ENCODE assay signal across 8 cellular contexts in the genomic region with DNA sequence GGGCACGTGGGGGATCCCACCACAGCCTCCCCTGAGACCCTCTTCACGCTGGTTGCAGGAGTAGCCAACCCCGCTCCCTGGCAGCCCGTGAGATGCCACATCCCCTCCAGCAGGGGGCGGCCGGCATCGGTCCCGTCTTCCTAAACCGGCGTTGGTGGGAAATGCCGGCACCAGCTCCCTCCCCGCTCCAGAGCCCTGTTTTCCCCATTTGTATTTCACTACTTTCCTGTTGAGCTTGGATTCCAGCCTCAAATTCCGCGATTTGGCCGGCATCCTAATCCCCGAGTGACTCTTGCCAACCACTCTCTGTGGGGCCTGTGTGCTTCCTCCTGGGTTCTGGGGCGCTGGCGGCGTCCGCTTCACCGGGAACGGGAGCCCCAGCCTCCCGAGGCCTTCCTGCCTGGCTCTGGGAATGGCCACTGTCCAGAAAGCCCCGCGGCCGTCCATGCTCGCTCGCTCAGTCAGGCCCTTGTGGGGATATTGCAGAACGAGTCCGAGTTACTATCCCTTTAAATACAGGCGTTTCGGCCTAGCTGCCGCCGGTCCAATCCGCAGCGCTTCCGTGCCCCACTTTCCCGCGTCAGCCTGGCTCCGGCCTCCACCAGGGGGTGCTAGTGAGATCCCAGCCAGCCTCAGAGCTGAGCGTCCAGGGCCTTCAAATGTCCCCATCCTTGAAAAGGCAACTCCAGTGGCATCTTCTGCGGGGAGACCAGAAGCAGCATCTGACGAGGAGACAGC. TPM values are rescaled to one million over a fixed set of nuclear protein-coding genes. Genes with fewer than 3 reads are reported as not detected.
DNase-seq lines count a peak whose midpoint lies in the region; ATAC-seq and TF ChIP-seq lines count a peak whose summit lies in the region.

No MANE protein-coding gene starts in this region.

- DNase-seq in SJCRH30 = peak; percentile 86 to 94
- peak; percentile 89 for DNase-seq in activated naive CD4-positive, alpha-beta T cell treated with Interleukin-2 at 50 U/mL for 16 hours
- peak; percentile 83 for DNase-seq in foreskin melanocyte
- peak; percentile 85 for DNase-seq in neuronal stem cell (ENCODE audit: low spot score)
- DNase-seq in stromal cell of bone marrow (ENCODE audit: low read depth) = peak; percentile 80

- no peak overlapping the region for H3K27ac ChIP-seq in DOHH2 (ENCODE audit: low read depth, low read length)
- peak overlapping the region; percentile 66 for H3K27ac ChIP-seq in KOPT-K1 (ENCODE audit: low read depth, low read length, poor library complexity, severe bottlenecking)
- H3K27ac ChIP-seq in SJCRH30 = peak overlapping the region; percentile 44
- no peak overlapping the region for H3K27ac ChIP-seq in neuronal stem cell (replicated peaks; ENCODE audit: low read length)

- H3K23ac ChIP-seq in neuronal stem cell (ENCODE audit: low read depth, low read length, poor library complexity) = peak overlapping the region; percentile 20

- peak; percentile 78 for ATAC-seq in GM21737 (IDR thresholded peaks at IDR 0.05; ENCODE audit: unreplicated experiment)

- no peak overlapping the region for H2AK5ac ChIP-seq in neuronal stem cell (ENCODE audit: low read depth, low read length)

- no peaks in the 10 kb centered on the region for H4K20me1 ChIP-seq in DOHH2 (ENCODE audit: control insufficient read depth, insufficient read depth, low read depth, low read length)

- H2AFZ ChIP-seq in neuronal stem cell (ENCODE audit: low read length) = peak overlapping the region; percentile 100

- TF ChIP-seq CTCF in DOHH2 (IDR thresholded peaks at IDR 0.05; ENCODE audit: low read depth, low read length, poor library complexity, severe bottlenecking) = peak; percentile 72

- H3F3A ChIP-seq in DOHH2 (ENCODE audit: control insufficient read depth, insufficient read depth) = no peaks in the 10 kb centered on the region

- WGBS in neuronal stem cell (ENCODE audit: extremely low coverage in 2 of 2, insufficient read length in 2 of 2, insufficient replicate concordance in 1 of 2), 2 donors = no CpG with 5 or more reads among the region's 43 CpGs

- H3K18ac ChIP-seq in neuronal stem cell (ENCODE audit: low read length) = peak overlapping the region; percentile 96

- no peaks in the 10 kb centered on the region for H3K79me1 ChIP-seq in neuronal stem cell (ENCODE audit: low read depth, low read length)

- H3K27me3 ChIP-seq in DOHH2 (ENCODE audit: control insufficient read depth, low read length) (0 out of 2 replicates have a peak, but pooled peaks cover 5% of the 10 kb centered on the region), SJCRH30 (no peaks in the 10 kb centered on the region), neuronal stem cell (ENCODE audit: control insufficient read depth in 3 of 3, insufficient read depth in 3 of 3, low read depth in 1 of 3, low read length in 3 of 3) (peaks cover 0 to 3% (median 0%) of the 10 kb centered on the region in 3 experiments)

- no peaks in the 10 kb centered on the region for H3K79me2 ChIP-seq in DOHH2 (ENCODE audit: control insufficient read depth, low read length)

- H3K4ac ChIP-seq in neuronal stem cell (ENCODE audit: low read length) = no peak overlapping the region

- H3K14ac ChIP-seq in neuronal stem cell (ENCODE audit: low read length) = peak overlapping the region; percentile 28

- no peaks in the 10 kb centered on the region for H3K9me3 ChIP-seq in DOHH2 (ENCODE audit: control insufficient read depth, insufficient read depth, low read length)
- no peaks in the 10 kb centered on the region for H3K9me3 ChIP-seq in KOPT-K1 (ENCODE audit: insufficient read depth, low read length, poor library complexity, severe bottlenecking)
- H3K9me3 ChIP-seq in SJCRH30 (replicated peaks) = no peaks in the 10 kb centered on the region
- H3K9me3 ChIP-seq in neuronal stem cell (replicated peaks in 1 of 2; ENCODE audit: control insufficient read depth in 2 of 2, insufficient read depth in 1 of 2, low read depth in 1 of 2, low read length in 2 of 2) = no peaks in the 10 kb centered on the region

- H3K36me3 ChIP-seq in DOHH2 (ENCODE audit: control insufficient read depth, low read length) (no peaks in the 10 kb centered on the region), KOPT-K1 (ENCODE audit: insufficient read depth, low read length) (no peaks in the 10 kb centered on the region), SJCRH30 (no peaks in the 10 kb centered on the region), neuronal stem cell (replicated peaks in 1 of 2; ENCODE audit: control insufficient read depth in 2 of 2, insufficient read depth in 2 of 2, low read length in 2 of 2) (no peaks in the 10 kb centered on the region)

- peak overlapping the region; percentile 85 for H3K4me3 ChIP-seq in DOHH2 (ENCODE audit: low read length)
- H3K4me3 ChIP-seq in SJCRH30 = peak overlapping the region; percentile 65
- H3K4me3 ChIP-seq in neuronal stem cell (ENCODE audit: low read length in 2 of 2) = peak overlapping the region; percentile 58 to 96

- H2BK120ac ChIP-seq in neuronal stem cell (ENCODE audit: low read depth, low read length) = peak overlapping the region; percentile 11

- no peak overlapping the region for H4K91ac ChIP-seq in neuronal stem cell (ENCODE audit: low read depth, low read length, poor library complexity)

- peak overlapping the region; percentile 97 for H3K4me2 ChIP-seq in DOHH2 (ENCODE audit: low read length)
- H3K4me2 ChIP-seq in neuronal stem cell (ENCODE audit: insufficient read depth, low read length, poor library complexity, severe bottlenecking) = peak overlapping the region; percentile 86

- no peak overlapping the region for H4K8ac ChIP-seq in neuronal stem cell (ENCODE audit: low read depth, low read length)

- H2BK12ac ChIP-seq in neuronal stem cell (ENCODE audit: low read length) = no peak overlapping the region

- no peak overlapping the region for H2BK15ac ChIP-seq in neuronal stem cell (ENCODE audit: low read length)

- H3K9ac ChIP-seq in neuronal stem cell (ENCODE audit: low read depth, low read length, poor library complexity) = peak overlapping the region; percentile 84

- H3K9me2 ChIP-seq in DOHH2 (replicated peaks; ENCODE audit: control insufficient read depth, low read length) = no peaks in the 10 kb centered on the region

- H3K4me1 ChIP-seq in DOHH2 (ENCODE audit: control insufficient read depth, low read length) = peaks cover 8% of the 10 kb centered on the region
- no peaks in the 10 kb centered on the region for H3K4me1 ChIP-seq in SJCRH30
- H3K4me1 ChIP-seq in neuronal stem cell (ENCODE audit: control insufficient read depth in 2 of 2, insufficient read depth in 1 of 2, low read depth in 1 of 2, low read length in 2 of 2) = peaks cover 0 to 3% of the 10 kb centered on the region in 2 donors

- H2BK5ac ChIP-seq in neuronal stem cell (ENCODE audit: low read length) = no peak overlapping the region

RNA-seq across cellular contexts. Expression of a gene that starts 8.1 kb away (rescaled TPM):
- total RNA-seq in SJCRH30 (2014; rRNA removed; shearing (Covaris generic)) = 4.0 and 4.1 TPM in 2 replicates
- 0.08 TPM for polyA plus RNA-seq in neuronal stem cell (2013, experiment 1 of 2)
- polyA plus RNA-seq in neuronal stem cell (2013, experiment 2 of 2) = 0.08 TPM

Comparison
In these comparisons a context has a peak if more than half of its experiments do, and no peak if none do; other contexts are left out.
1. H3K27ac ChIP-seq: peak in KOPT-K1 (single experiment) and SJCRH30 (single experiment); none in DOHH2 (single experiment) and neuronal stem cell (single experiment).
2. Peak in every context shown above with its lines, with median percentiles within 50 percentile points of each other: H3K4me3 ChIP-seq and DNase-seq.